21 cellular contexts compared by ENCODE assay signal in genomic region chr5:129499208-129499852, GRCh38. TPM values are rescaled to one million over a fixed set of nuclear protein-coding genes. Genes with fewer than 3 reads are reported as not detected.
DNase-seq lines count a peak whose midpoint lies in the region; ATAC-seq lines count a peak whose summit lies in the region.
"Had no signal": no experiment of that assay in that cellular context is flagged by ENCODE, and none has a peak within 500 bp of the region (broad histone marks: within the 10 kb centered on the region; RNA-seq: fewer than 3 reads in every experiment).

No MANE protein-coding gene starts in this region.

- no peak overlapping the region for H3K27ac Mint-ChIP-seq in activated T-helper 1 cell treated with anti-CD3 and anti-CD28 coated beads, Interleukin-12 subunit alpha, Interleukin-12 subunit beta, Interleukin-2, Interleukin-4 antibody, amounts not matched to agents 30 ng/mL and 10 ng/mL and 1 ng/mL, durations not matched to agents 14 hours and 24 hours and 36 hours
- H3K27ac Mint-ChIP-seq: activated CD4-positive, alpha-beta memory T cell treated with anti-CD3 and anti-CD28 coated beads for 36 hours; activated T-helper 2 cell treated with anti-CD3 and anti-CD28 coated beads, Interferon-gamma antibody, Interleukin-2, Interleukin-4, amounts not matched to agents 10 μg/mL and 5 μg/mL and 100 μg/mL, durations not matched to agents 14 hours and 24 hours and 36 hours; B cell had no signal

- intact Hi-C loops in activated T-helper 1 cell treated with anti-CD3 and anti-CD28 coated beads, Interleukin-12 subunit alpha, Interleukin-12 subunit beta, Interleukin-2, Interleukin-4 antibody, amounts not matched to agents 30 ng/mL and 10 ng/mL and 1 ng/mL, durations not matched to agents 14 hours and 24 hours and 36 hours (cut with micrococcal nuclease) = no loop called here

- H3K36me3 Mint-ChIP-seq in activated T-helper 1 cell treated with anti-CD3 and anti-CD28 coated beads, Interleukin-12 subunit alpha, Interleukin-12 subunit beta, Interleukin-2, Interleukin-4 antibody, amounts not matched to agents 30 ng/mL and 10 ng/mL and 1 ng/mL, durations not matched to agents 14 hours and 24 hours and 36 hours (ENCODE audit: low read depth) = no peaks in the 10 kb centered on the region
- H3K36me3 Mint-ChIP-seq: activated CD4-positive, alpha-beta memory T cell treated with anti-CD3 and anti-CD28 coated beads for 36 hours had no signal

- ATAC-seq in GM18870 (IDR thresholded peaks at IDR 0.05; ENCODE audit: unreplicated experiment) (peak; percentile 83), GM21825 (IDR thresholded peaks at IDR 0.05; ENCODE audit: unreplicated experiment) (peak; percentile 68), HG03354 (IDR thresholded peaks at IDR 0.05; ENCODE audit: poor library complexity, severe bottlenecking, unreplicated experiment) (peak; percentile 87)
- ATAC-seq: K562; stimulated activated naive CD8-positive, alpha-beta T cell treated with anti-CD3 and anti-CD28 coated beads, Interleukin-15, Interleukin-2, amounts not matched to agents 100 U/mL and 50 U/mL, for 24 hours had no signal

- no peaks in the 10 kb centered on the region for H3K4me1 Mint-ChIP-seq in activated T-helper 1 cell treated with anti-CD3 and anti-CD28 coated beads, Interleukin-12 subunit alpha, Interleukin-12 subunit beta, Interleukin-2, Interleukin-4 antibody, amounts not matched to agents 30 ng/mL and 10 ng/mL and 1 ng/mL, durations not matched to agents 14 hours and 24 hours and 36 hours (ENCODE audit: low read depth)
- H3K4me1 Mint-ChIP-seq: neural crest cell had no signal

- H3K27me3 Mint-ChIP-seq in activated T-helper 1 cell treated with anti-CD3 and anti-CD28 coated beads, Interleukin-12 subunit alpha, Interleukin-12 subunit beta, Interleukin-2, Interleukin-4 antibody, amounts not matched to agents 30 ng/mL and 10 ng/mL and 1 ng/mL, durations not matched to agents 14 hours and 24 hours and 36 hours (ENCODE audit: insufficient read depth) = no peaks in the 10 kb centered on the region
- H3K27me3 Mint-ChIP-seq: activated CD4-positive, alpha-beta memory T cell treated with anti-CD3 and anti-CD28 coated beads for 36 hours; B cell had no signal

- no peak overlapping the region for H3K4me3 Mint-ChIP-seq in activated T-helper 1 cell treated with anti-CD3 and anti-CD28 coated beads, Interleukin-12 subunit alpha, Interleukin-12 subunit beta, Interleukin-2, Interleukin-4 antibody, amounts not matched to agents 30 ng/mL and 10 ng/mL and 1 ng/mL, durations not matched to agents 14 hours and 24 hours and 36 hours
- H3K4me3 Mint-ChIP-seq: activated CD4-positive, alpha-beta memory T cell treated with anti-CD3 and anti-CD28 coated beads for 36 hours; B cell; neural crest cell had no signal

- DNase-seq in germinal center (ENCODE audit: low spot score) (peak; percentile 9), dedifferentiated amniotic fluid mesenchymal stem cell (ENCODE audit: extremely low spot score) (no peak), NCI-H1436 (lab: John Stamatoyannopoulos, UW) (no peak), cerebellar nuclear complex (lab: John Stamatoyannopoulos, UW) (no peak)
- no peak for DNase-seq in activated T-helper 1 cell treated with anti-CD3 and anti-CD28 coated beads, Interleukin-12 subunit alpha, Interleukin-12 subunit beta, Interleukin-2, Interleukin-4 antibody, amounts not matched to agents 30 ng/mL and 10 ng/mL and 1 ng/mL, durations not matched to agents 14 hours and 24 hours and 36 hours (ENCODE audit: low spot score)
- DNase-seq: activated CD4-positive, alpha-beta memory T cell treated with anti-CD3 and anti-CD28 coated beads for 36 hours; DND-41; GM23248; mammary epithelial cell; NCI-H1694; NCI-H526 treated with DMSO at 0.1 percent for 48 hours; Right ventricle myocardium superior; sigmoid colon; stimulated activated naive CD8-positive, alpha-beta T cell treated with anti-CD3 and anti-CD28 coated beads, Interleukin-15, Interleukin-2, amounts not matched to agents 100 U/mL and 50 U/mL, for 24 hours had no signal

- no peaks in the 10 kb centered on the region for H3K9me3 Mint-ChIP-seq in activated T-helper 1 cell treated with anti-CD3 and anti-CD28 coated beads, Interleukin-12 subunit alpha, Interleukin-12 subunit beta, Interleukin-2, Interleukin-4 antibody, amounts not matched to agents 30 ng/mL and 10 ng/mL and 1 ng/mL, durations not matched to agents 14 hours and 24 hours and 36 hours
- H3K9me3 Mint-ChIP-seq: activated T-helper 2 cell treated with anti-CD3 and anti-CD28 coated beads, Interferon-gamma antibody, Interleukin-2, Interleukin-4, amounts not matched to agents 10 μg/mL and 5 μg/mL and 100 μg/mL, durations not matched to agents 14 hours and 24 hours and 36 hours; neural crest cell had no signal

RNA-seq across cellular contexts. Expression of gene ADAMTS19, which starts 39.2 kb away (rescaled TPM):
- total RNA-seq in activated T-helper 1 cell treated with anti-CD3 and anti-CD28 coated beads, Interleukin-12 subunit alpha, Interleukin-12 subunit beta, Interleukin-2, Interleukin-4 antibody, amounts not matched to agents 30 ng/mL and 10 ng/mL and 1 ng/mL, durations not matched to agents 14 hours and 24 hours and 36 hours = not detected in 2 replicates
- total RNA-seq: activated CD4-positive, alpha-beta memory T cell treated with anti-CD3 and anti-CD28 coated beads for 36 hours; activated T-helper 2 cell treated with anti-CD3 and anti-CD28 coated beads, Interferon-gamma antibody, Interleukin-2, Interleukin-4, amounts not matched to agents 10 μg/mL and 5 μg/mL and 100 μg/mL, durations not matched to agents 14 hours and 24 hours and 36 hours; B cell; GM23248; K562 had no signal
